In genomic region chr20:32493356-32493755, GRCh38 we compare ENCODE assay signal across 1 cellular context.
TF ChIP-seq lines count a peak whose summit lies in the region.

No MANE protein-coding gene starts in this region.

TF ChIP-seq in K562, 482 proteins besides CTCF, POLR2A, EP300 and RAD21:
- no peak for TF ChIP-seq ZNF518B (CRISPR knock-in tag; IDR thresholded peaks at IDR 0.05)
- TF ChIP-seq CBFA2T2 (conservative IDR thresholded peaks at IDR 0.05), result 0 out of 2 replicates have a peak, but pooled peaks have one; percentile 15
- peak; percentile 55; the same call in 1 of the 2 replicates for TF ChIP-seq ZKSCAN1 (IDR thresholded peaks at IDR 0.05; ENCODE audit: low read depth, low read length)
- TF ChIP-seq, protein P1, sequence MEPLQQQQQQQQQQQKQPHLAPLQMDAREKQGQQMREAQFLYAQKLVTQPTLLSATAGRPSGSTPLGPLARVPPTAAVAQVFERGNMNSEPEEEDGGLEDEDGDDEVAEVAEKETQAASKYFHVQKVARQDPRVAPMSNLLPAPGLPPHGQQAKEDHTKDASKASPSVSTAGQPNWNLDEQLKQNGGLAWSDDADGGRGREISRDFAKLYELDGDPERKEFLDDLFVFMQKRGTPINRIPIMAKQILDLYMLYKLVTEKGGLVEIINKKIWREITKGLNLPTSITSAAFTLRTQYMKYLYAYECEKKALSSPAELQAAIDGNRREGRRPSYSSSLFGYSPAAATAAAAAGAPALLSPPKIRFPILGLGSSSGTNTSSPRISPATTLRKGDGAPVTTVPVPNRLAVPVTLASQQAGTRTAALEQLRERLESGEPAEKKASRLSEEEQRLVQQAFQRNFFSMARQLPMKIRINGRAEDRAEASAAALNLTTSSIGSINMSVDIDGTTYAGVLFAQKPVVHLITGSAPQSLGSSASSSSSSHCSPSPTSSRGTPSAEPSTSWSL (CRISPR knock-in tag; IDR thresholded peaks at IDR 0.05; ENCODE audit: borderline replicate concordance), result no peak
TF ChIP-seq in K562: peak in this region for 2.
